ENCODE assay signal across 9 cellular contexts in genomic region chr1:173330149-173330951, GRCh38.
DNase-seq lines count a peak whose midpoint lies in the region; ATAC-seq and TF ChIP-seq lines count a peak whose summit lies in the region.
"Had no signal": no experiment of that assay in that cellular context is flagged by ENCODE, and none has a peak within 500 bp of the region (broad histone marks: within the 10 kb centered on the region; RNA-seq: fewer than 3 reads in every experiment).

No MANE protein-coding gene starts in this region.

- H3K36me3 ChIP-seq in BJ (ENCODE audit: control insufficient read depth, insufficient read depth, low read length) (no peaks in the 10 kb centered on the region), IMR-90 (ENCODE audit: control insufficient read depth, insufficient read depth, low read length) (no peaks in the 10 kb centered on the region), heart left ventricle (no peaks in the 10 kb centered on the region)

- peak; percentile 56 for ATAC-seq in IMR-90 (ENCODE audit: low read depth)
- ATAC-seq in WTC11, result no peak
- ATAC-seq in heart left ventricle, result peak in 3 of 4 donors; percentile 70 to 84 (median 83)
- no peak for ATAC-seq in HG03565 (IDR thresholded peaks at IDR 0.05; ENCODE audit: unreplicated experiment)

- no peak overlapping the region for H4K91ac ChIP-seq in IMR-90 (ENCODE audit: insufficient read depth, low read depth, low read length)

- H3K4me2 ChIP-seq in IMR-90 (ENCODE audit: low read depth, low read length), result no peak overlapping the region

- WGBS in IMR-90 (ENCODE audit: extremely low coverage in 2 of 2, insufficient read length in 1 of 2), 2 experiments, result no CpG with 5 or more reads among the region's 3 CpGs
- 89 to 96% (median 92%) methylated on average over 3 of the region's 3 CpGs for WGBS in heart left ventricle, 4 donors

- H4K5ac ChIP-seq in IMR-90 (ENCODE audit: low read depth, low read length), result no peak overlapping the region

- H3K27ac ChIP-seq in IMR-90 (ENCODE audit: insufficient read depth, low read length) (no peak overlapping the region), heart left ventricle (peak overlapping the region in 9 of 12 donors; percentile 23 to 81 (median 50))

- no TSS peak for BruUV-seq in IMR-90 (replicated peaks; lab: Mats Ljungman, UMichigan)

- no peak overlapping the region for H3K4ac ChIP-seq in IMR-90 (ENCODE audit: low read depth, low read length)

- H3K23ac ChIP-seq in IMR-90 (ENCODE audit: low read depth, low read length), result no peak overlapping the region

- H2AK5ac ChIP-seq in IMR-90 (ENCODE audit: low read depth, low read length), result no peak overlapping the region

- peak overlapping the region; percentile 55 for H2BK5ac ChIP-seq in IMR-90 (ENCODE audit: low read depth, low read length, poor library complexity, severe bottlenecking)

- CTCF ChIA-PET in BJ (lab: Yijun Ruan, JAX) (interaction anchor here (0.7 to 0.9 kb wide), 2 partner anchors 11 to 760 kb away, joined by 3 read pairs; no protein-coding TSS in a partner anchor), IMR-90 (lab: Yijun Ruan, JAX) (no interaction called here), WTC11 (lab: Charles Lee) (no interaction called here)

- H3K4me3 ChIP-seq in BJ (ENCODE audit: low read depth, low read length) (no peak overlapping the region), IMR-90 (ENCODE audit: insufficient read depth, low read depth, low read length) (no peak overlapping the region), heart left ventricle (no peak overlapping the region)

- no peak overlapping the region for H2BK20ac ChIP-seq in IMR-90 (ENCODE audit: low read depth, low read length)

- intact Hi-C loops in IMR-90 (cut with micrococcal nuclease), result no loop called here
- intact Hi-C loops in heart left ventricle (cut with DNase I), result no loop called here

- H2AK9ac ChIP-seq in IMR-90 (replicated peaks; ENCODE audit: low read depth, low read length, poor library complexity), result no peak overlapping the region

- H3K9me3 Mint-ChIP-seq in WTC11 (0 out of 2 replicates have a peak, but pooled peaks cover 4% of the 10 kb centered on the region), immature natural killer cell (peaks cover 0 to 2% (median 0%) of the 10 kb centered on the region in 6 donors)

- no peak overlapping the region for H4K8ac ChIP-seq in IMR-90 (ENCODE audit: low read depth in 2 of 2, low read length in 2 of 2)

- no peaks in the 10 kb centered on the region for H3K36me3 Mint-ChIP-seq in WTC11
- H3K36me3 Mint-ChIP-seq in immature natural killer cell, result peaks cover 8 to 12% (median 10%) of the 10 kb centered on the region in 3 donors

- no peak overlapping the region for H3K14ac ChIP-seq in IMR-90 (replicated peaks; ENCODE audit: low read depth, low read length)

- no peak overlapping the region for H2BK120ac ChIP-seq in IMR-90 (ENCODE audit: low read depth, low read length)

- H3K18ac ChIP-seq in IMR-90 (ENCODE audit: low read depth, low read length), result no peak overlapping the region

- TF ChIP-seq POLR2A in IMR-90 (IDR thresholded peaks at IDR 0.05; ENCODE audit: low read depth, low read length) (no peak), heart left ventricle (IDR thresholded peaks at IDR 0.05) (no peak)

- H2AFZ ChIP-seq in IMR-90 (replicated peaks; ENCODE audit: low read length, poor library complexity), result no peak overlapping the region

- TF ChIP-seq RAD21 in IMR-90 (IDR thresholded peaks at IDR 0.05; ENCODE audit: low read length), result no peak

- peaks cover 8% of the 10 kb centered on the region for H3K4me1 Mint-ChIP-seq in WTC11
- H3K4me1 Mint-ChIP-seq in immature natural killer cell, result peaks cover 8 to 10% of the 10 kb centered on the region in 2 donors

- H3K9ac ChIP-seq in IMR-90 (ENCODE audit: low read depth, low read length), result no peak overlapping the region

- H3K4me3 Mint-ChIP-seq in WTC11 (no peak overlapping the region), immature natural killer cell (no peak overlapping the region)

- no peak for TF ChIP-seq CTCF in BJ (IDR thresholded peaks at IDR 0.05; ENCODE audit: insufficient read depth, low read depth, low read length)
- no peak for TF ChIP-seq CTCF in IMR-90 (conservative IDR thresholded peaks at IDR 0.05; ENCODE audit: low read depth, low read length)
- TF ChIP-seq CTCF in WTC11 (IDR thresholded peaks at IDR 0.05), result no peak
- TF ChIP-seq CTCF in heart left ventricle (IDR thresholded peaks at IDR 0.05), result no peak

- no peak overlapping the region for H2BK15ac ChIP-seq in IMR-90 (ENCODE audit: low read depth, low read length)

- dilution Hi-C loops in IMR-90 (cut with HindIII; ENCODE audit: low sequenced_read_pairs, unreplicated experiment), result no loop called here

- no peaks in the 10 kb centered on the region for H3K79me1 ChIP-seq in IMR-90 (ENCODE audit: low read depth in 1 of 2, low read length in 2 of 2)

- no peak overlapping the region for H3K27ac Mint-ChIP-seq in WTC11
- H3K27ac Mint-ChIP-seq in immature natural killer cell, result no peak overlapping the region

- no peaks in the 10 kb centered on the region for H3K27me3 Mint-ChIP-seq in WTC11 (ENCODE audit: low read depth)
- no peaks in the 10 kb centered on the region for H3K27me3 Mint-ChIP-seq in immature natural killer cell (ENCODE audit: low read depth in 3 of 3)

- POLR2A ChIA-PET in BJ (lab: Charles Lee), result no interaction called here
- POLR2A ChIA-PET in IMR-90 (lab: Charles Lee; ENCODE audit: unreplicated experiment), result no interaction called here
- POLR2A ChIA-PET in WTC11 (lab: Charles Lee), result no interaction called here

- no peaks in the 10 kb centered on the region for H4K20me1 ChIP-seq in IMR-90 (ENCODE audit: insufficient read depth, low read length)

- H3K9me3 ChIP-seq in IMR-90 (ENCODE audit: control insufficient read depth, insufficient read depth, low read length) (no peaks in the 10 kb centered on the region), heart left ventricle (no peaks in the 10 kb centered on the region)

- in situ Hi-C loops in IMR-90 (cut with MboI; ENCODE audit: low sequenced_read_pairs), result no loop called here

- no peaks in the 10 kb centered on the region for H3K27me3 ChIP-seq in BJ (ENCODE audit: control insufficient read depth, insufficient read depth, low read length)
- H3K27me3 ChIP-seq in IMR-90 (ENCODE audit: control insufficient read depth, insufficient read depth, low read length), result no peaks in the 10 kb centered on the region
- H3K27me3 ChIP-seq in heart left ventricle, result no peaks in the 10 kb centered on the region

- H3K4me1 ChIP-seq in IMR-90 (ENCODE audit: control insufficient read depth, insufficient read depth, low read length), result peaks cover 3% of the 10 kb centered on the region; the same call in 1 of the 2 replicates
- peaks cover 3 to 34% (median 14%) of the 10 kb centered on the region in 12 donors for H3K4me1 ChIP-seq in heart left ventricle

- DNase-seq in BJ (ENCODE audit: low read depth), result peak; percentile 33
- DNase-seq in IMR-90, result peak; percentile 83
- DNase-seq in WTC11 (ENCODE audit: low spot score), result no peak
- DNase-seq in heart left ventricle, result peak in 1 of 5 donors; percentile 13
- no peak for DNase-seq in NCI-H1092 treated with DMSO at 0.1 percent for 48 hours (lab: John Stamatoyannopoulos, UW)
- DNase-seq in immature natural killer cell, result no peak
- DNase-seq in hippocampal formation (lab: John Stamatoyannopoulos, UW), result no peak
- DNase-seq: activated naive CD4-positive, alpha-beta T cell treated with anti-CD3 and anti-CD28 coated beads, Interleukin-2, amount 50 U/mL, for 16 hours had no signal

- H3K9me1 ChIP-seq in IMR-90 (ENCODE audit: insufficient read depth, low read length), result peaks cover 5% of the 10 kb centered on the region; the same call in 1 of the 2 replicates

- no peak overlapping the region for H3K56ac ChIP-seq in IMR-90 (ENCODE audit: extremely low read depth, insufficient read depth, low read length)

TF ChIP-seq in IMR-90, 13 proteins besides CTCF, POLR2A, EP300 and RAD21:
- TF ChIP-seq FOS (IDR thresholded peaks at IDR 0.05; ENCODE audit: low read depth, low read length) (peak; percentile 26; the same call in 1 of the 2 replicates), CHD1 (IDR thresholded peaks at IDR 0.05; ENCODE audit: low read depth, low read length) (no peak), CEBPB (IDR thresholded peaks at IDR 0.05; ENCODE audit: low read depth, low read length) (no peak), NFE2L2 (IDR thresholded peaks at IDR 0.05; ENCODE audit: low read depth, low read length) (peak; percentile 66; the same call in 1 of the 2 replicates)

TF ChIP-seq in WTC11, 78 proteins besides CTCF, POLR2A, EP300 and RAD21:
- TF ChIP-seq HMGA2 (CRISPR knock-in tag; IDR thresholded peaks at IDR 0.05) (peak; percentile 87), ATF6 (CRISPR knock-in tag; IDR thresholded peaks at IDR 0.05) (no peak)

Comparison
In these comparisons a context has a peak if more than half of its experiments do, and no peak if none do; other contexts are left out.
1. DNase-seq: peak in BJ (single experiment) and IMR-90 (single experiment); none in WTC11 (single experiment), NCI-H1092 treated with DMSO at 0.1 percent for 48 hours (single experiment), immature natural killer cell (0 of 3) and hippocampal formation (0 of 2).
2. ATAC-seq: peak in IMR-90 (single experiment) and heart left ventricle (3 of 4); none in WTC11 (single experiment) and HG03565 (single experiment).